8 cellular contexts compared by ENCODE assay signal in the genomic region with DNA sequence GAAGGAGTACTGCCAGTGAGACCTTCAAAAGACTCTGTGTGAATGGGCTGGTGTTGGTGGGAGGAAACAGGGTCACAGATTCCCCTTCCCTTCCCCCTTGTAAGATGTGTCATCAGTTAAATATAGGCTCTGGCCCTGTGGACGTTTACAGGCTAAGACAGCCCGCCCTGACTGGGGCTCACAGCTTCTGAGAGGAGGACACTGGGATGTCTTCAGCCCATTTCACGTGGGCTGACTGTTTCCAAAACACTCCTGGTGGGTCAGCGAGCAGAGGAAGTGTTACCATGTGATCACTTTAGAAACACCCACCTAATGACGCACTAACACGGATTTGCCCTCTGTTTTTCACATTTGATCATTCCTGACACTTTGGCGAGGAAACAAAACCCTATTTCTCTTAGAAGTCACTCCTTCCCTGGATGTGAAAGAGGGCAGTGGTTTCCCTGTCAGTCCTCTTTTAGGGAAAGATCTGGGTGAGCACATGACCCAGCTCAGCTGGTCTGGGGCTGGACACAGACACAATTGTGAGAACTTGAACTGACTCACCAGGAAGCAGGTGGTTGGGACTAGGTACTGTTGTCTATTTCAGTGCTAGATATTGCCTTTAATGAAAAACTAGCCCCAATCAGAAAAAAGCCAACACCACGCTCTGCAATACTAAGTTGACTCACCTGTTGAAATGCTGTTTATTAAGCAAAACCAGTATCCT. TPM values are rescaled to one million over a fixed set of nuclear protein-coding genes. Genes with fewer than 3 reads are reported as not detected.
DNase-seq lines count a peak whose midpoint lies in the region; ATAC-seq and TF ChIP-seq lines count a peak whose summit lies in the region.

No MANE protein-coding gene starts in this region.

- peak in 1 of 4 experiments; percentile 2 for TF ChIP-seq CTCF in gastroesophageal sphincter (IDR thresholded peaks at IDR 0.05)

- H3K4me2 ChIP-seq in Karpas-422 (ENCODE audit: low read depth, low read length, poor library complexity, severe bottlenecking) = peak overlapping the region; percentile 75

- peak overlapping the region; percentile 16 for H3K9ac ChIP-seq in Karpas-422 (ENCODE audit: low read length)
- H3K9ac ChIP-seq in rectal smooth muscle tissue (ENCODE audit: low read length) = no peak overlapping the region

- no peaks in the 10 kb centered on the region for H3K79me2 ChIP-seq in Karpas-422 (ENCODE audit: low read length)

- no peaks in the 10 kb centered on the region for H4K20me1 ChIP-seq in Karpas-422 (ENCODE audit: insufficient read depth, low read depth, low read length)

- DNase-seq in COLO829 (ENCODE audit: low spot score) (peak; percentile 89), Karpas-422 (peak; percentile 59), activated T-cell treated with anti-CD3 and anti-CD28 coated beads for 4 hours (peak; percentile 24), DMS 273 (lab: John Stamatoyannopoulos, UW; ENCODE audit: unreplicated experiment) (no peak), NCI-H82 (lab: John Stamatoyannopoulos, UW) (no peak)

- H2AFZ ChIP-seq in Karpas-422 (ENCODE audit: low read length) = no peak overlapping the region; the same call in 1 of the 2 replicates

- H3K4me1 ChIP-seq in Karpas-422 (ENCODE audit: low read length) (peaks cover 98% of the 10 kb centered on the region), gastroesophageal sphincter (peaks cover 0 to 55% (median 25%) of the 10 kb centered on the region in 3 donors), rectal smooth muscle tissue (ENCODE audit: control insufficient read depth, insufficient read depth, low read length) (peaks cover 25% of the 10 kb centered on the region)

- H3K27ac ChIP-seq in Karpas-422 (ENCODE audit: low read length) (peak overlapping the region; percentile 94), gastroesophageal sphincter (peak overlapping the region; percentile 46 to 80 (median 77)), rectal smooth muscle tissue (ENCODE audit: low read depth, low read length) (peak overlapping the region; percentile 71)

- 24 to 33% methylated on average over 3 to 5 of the region's 8 CpGs for WGBS in gastroesophageal sphincter (ENCODE audit: low coverage in 1 of 2), 2 donors

- H3K36me3 ChIP-seq in Karpas-422 (ENCODE audit: insufficient read depth, low read length) (0 out of 2 replicates have a peak, but pooled peaks cover 6% of the 10 kb centered on the region), gastroesophageal sphincter (no peaks in the 10 kb centered on the region), rectal smooth muscle tissue (ENCODE audit: control insufficient read depth, insufficient read depth, low read length) (no peaks in the 10 kb centered on the region)

- TF ChIP-seq POLR2A in gastroesophageal sphincter (IDR thresholded peaks at IDR 0.05) = no peak

- H3K27me3 ChIP-seq in Karpas-422 (ENCODE audit: low read length) = no peaks in the 10 kb centered on the region
- no peaks in the 10 kb centered on the region for H3K27me3 ChIP-seq in gastroesophageal sphincter
- no peaks in the 10 kb centered on the region for H3K27me3 ChIP-seq in rectal smooth muscle tissue (ENCODE audit: control insufficient read depth, insufficient read depth, low read length)

- TF ChIP-seq EP300 in gastroesophageal sphincter (IDR thresholded peaks at IDR 0.05) = no peak

- ATAC-seq in GM21576 (IDR thresholded peaks at IDR 0.05; ENCODE audit: unreplicated experiment) (peak; percentile 72), gastroesophageal sphincter (peak; percentile 68)

- H3K9me2 ChIP-seq in Karpas-422 (replicated peaks; ENCODE audit: insufficient read depth, low read length) = no peaks in the 10 kb centered on the region

- no peaks in the 10 kb centered on the region for H3K9me3 ChIP-seq in Karpas-422 (ENCODE audit: low read length)
- no peaks in the 10 kb centered on the region for H3K9me3 ChIP-seq in gastroesophageal sphincter

- H3K4me3 ChIP-seq in Karpas-422 (ENCODE audit: low read length) (no peak overlapping the region), gastroesophageal sphincter (no peak overlapping the region), rectal smooth muscle tissue (ENCODE audit: low read length) (no peak overlapping the region)

RNA-seq across cellular contexts. Expression of a gene that starts 38.9 kb away (rescaled TPM):
- not detected in 2 replicates for total RNA-seq in Karpas-422 (2014; rRNA removed; shearing (Covaris generic); ENCODE audit: low replicate concordance)
- total RNA-seq in gastroesophageal sphincter = under 1 TPM in 1 of 4 donors, not detected in 3; 0.19 TPM

Comparison
In these comparisons a context has a peak if more than half of its experiments do, and no peak if none do; other contexts are left out.
1. DNase-seq: peak in COLO829 (single experiment), Karpas-422 (single experiment) and activated T-cell treated with anti-CD3 and anti-CD28 coated beads for 4 hours (single experiment); none in DMS 273 (single experiment) and NCI-H82 (single experiment).
2. Peak in every context shown above with its lines, with median percentiles within 50 percentile points of each other: H3K27ac ChIP-seq.